ENCODE assay signal across 8 cellular contexts in the genomic region with DNA sequence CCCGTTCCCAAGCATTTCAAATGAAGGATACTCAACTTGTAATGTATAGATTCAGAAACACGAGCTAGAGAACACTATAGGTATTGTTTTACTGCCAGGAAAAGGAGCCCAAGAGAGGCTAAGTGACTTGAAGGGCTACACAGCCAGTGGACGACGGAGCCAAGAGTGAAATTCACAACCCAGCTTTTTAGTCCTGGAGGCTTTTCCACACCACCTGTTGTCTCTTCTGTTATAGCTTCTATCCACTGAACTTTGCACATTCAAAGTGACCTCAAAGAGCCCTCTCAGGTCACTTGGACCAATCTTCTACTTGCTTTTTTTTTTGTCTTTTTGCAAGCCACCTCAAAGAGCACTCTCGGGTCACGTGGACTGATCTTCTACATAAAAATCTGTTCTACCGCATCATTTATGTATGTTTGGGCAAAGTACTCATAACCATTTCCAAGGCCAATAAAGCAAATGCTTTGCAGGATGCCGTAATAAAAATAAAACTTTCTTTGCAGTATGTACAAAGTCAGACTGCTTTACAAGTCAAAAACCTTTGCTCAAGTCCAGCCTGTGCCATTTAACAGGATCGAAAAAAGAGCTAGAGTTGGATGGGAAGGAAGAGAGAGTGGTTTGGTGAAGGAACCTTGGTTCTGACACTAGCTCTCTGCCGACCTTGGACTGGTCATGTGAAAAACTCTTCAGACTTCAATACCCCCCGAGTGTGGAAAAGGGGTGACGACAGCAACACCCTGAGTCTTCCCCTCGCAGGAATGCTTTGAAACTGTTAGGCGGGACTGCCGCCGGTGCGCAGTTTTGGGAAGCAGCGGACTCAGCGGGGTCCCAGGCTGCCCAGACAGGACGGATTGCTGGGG. TPM values are rescaled to one million over a fixed set of nuclear protein-coding genes. Genes with fewer than 3 reads are reported as not detected.
DNase-seq lines count a peak whose midpoint lies in the region; ATAC-seq lines count a peak whose summit lies in the region.

No MANE protein-coding gene starts in this region.

- DNase-seq in Ammon's horn (ENCODE audit: low spot score) (peak; percentile 25), RKO (ENCODE audit: low spot score) (peak; percentile 77), dermis blood vessel endothelial cell (peak; percentile 28), midbrain (lab: John Stamatoyannopoulos, UW) (peak; percentile 46), aorta (no peak), iPS-NIHi7 (ENCODE audit: extremely low spot score) (no peak)

- H3K27ac ChIP-seq in aorta (ENCODE audit: low read depth in 1 of 2, low read length in 2 of 2): no peak overlapping the region

- H3K9me3 ChIP-seq in aorta (ENCODE audit: control insufficient read depth, low read length): no peaks in the 10 kb centered on the region

- no peaks in the 10 kb centered on the region for H3K27me3 ChIP-seq in aorta (ENCODE audit: control insufficient read depth in 1 of 2, insufficient read depth in 2 of 2, low read length in 1 of 2)

- H3K4me3 ChIP-seq in aorta (ENCODE audit: low read length in 2 of 2): peak overlapping the region; percentile 75 to 80

- H3K4me1 ChIP-seq in aorta (ENCODE audit: control insufficient read depth in 1 of 2, insufficient read depth in 2 of 2, low read length in 2 of 2): no peaks in the 10 kb centered on the region

- peaks cover 0 to 2% of the 10 kb centered on the region in 2 donors for H3K36me3 ChIP-seq in aorta (ENCODE audit: control insufficient read depth in 1 of 2, insufficient read depth in 2 of 2, low read length in 1 of 2)

- ATAC-seq in GM19452 (IDR thresholded peaks at IDR 0.05; ENCODE audit: unreplicated experiment) (peak; percentile 0), aorta (ENCODE audit: low FRiP score) (peak; percentile 3), GM18498 (IDR thresholded peaks at IDR 0.05; ENCODE audit: unreplicated experiment) (no peak)

- 20 to 21% methylated on average over 19 to 20 of the region's 20 CpGs for WGBS in aorta, 2 donors

- intact Hi-C loops in aorta (cut with DNase I): loop anchor here in 1 of 2 donors (5.0 kb wide), 1 partner anchor 189 kb away; the partner anchor contains the start of gene LRGUK

RNA-seq across cellular contexts. Expression of gene SLC35B4, which starts 0.8 kb away (rescaled TPM):
- 14.5 and 19.5 TPM in 2 replicates for total RNA-seq in dermis blood vessel endothelial cell
- total RNA-seq in aorta: 10 to 100 TPM; 16.0 to 17.9 TPM
- polyA plus RNA-seq in aorta: 1 to 10 TPM; 2.1 to 3.8 TPM

Comparison
In these comparisons a context has a peak if more than half of its experiments do, and no peak if none do; other contexts are left out.
1. DNase-seq: peak in Ammon's horn (single experiment), RKO (single experiment), dermis blood vessel endothelial cell (single experiment) and midbrain (single experiment); none in aorta (0 of 2) and iPS-NIHi7 (single experiment).